23 cellular contexts compared by ENCODE assay signal in the genomic region with DNA sequence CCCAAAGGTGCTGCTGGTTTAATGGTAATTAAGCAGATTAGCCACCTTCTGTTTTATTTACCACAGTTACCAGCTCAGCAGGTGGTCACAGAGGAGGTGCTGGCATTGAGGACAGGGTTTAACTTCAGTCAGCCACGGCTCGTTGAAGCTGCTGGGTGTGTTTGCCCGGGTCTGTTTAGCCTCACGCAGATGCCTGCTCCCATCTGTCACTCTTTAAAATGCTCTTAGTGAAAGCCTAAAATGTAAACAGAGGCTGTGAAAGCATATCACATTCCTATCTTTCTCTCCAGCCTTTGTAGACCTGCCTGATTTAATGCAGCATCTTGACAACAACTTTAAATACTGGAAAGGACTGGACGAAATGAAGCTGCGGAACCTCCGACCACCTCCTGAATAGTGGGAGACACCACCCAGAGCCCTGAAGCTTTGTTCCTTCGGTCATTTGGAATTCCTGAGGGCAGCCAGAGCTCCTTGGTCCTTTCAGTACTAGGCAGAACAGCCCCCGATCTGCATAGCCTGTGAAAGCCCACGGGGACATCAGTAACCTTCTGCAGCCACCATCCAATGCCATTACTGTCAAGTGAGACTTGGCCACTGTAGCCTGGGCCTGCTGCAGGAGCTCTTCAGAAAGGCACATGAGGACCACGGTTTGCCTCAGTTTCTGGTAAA.
DNase-seq lines count a peak whose midpoint lies in the region; ATAC-seq and TF ChIP-seq lines count a peak whose summit lies in the region.
"Had no signal": no experiment of that assay in that cellular context is flagged by ENCODE, and none has a peak within 500 bp of the region (broad histone marks: within the 10 kb centered on the region; RNA-seq: fewer than 3 reads in every experiment).

No MANE protein-coding gene starts in this region.

- H3K9me3 ChIP-seq in cardiac muscle cell (ENCODE audit: low read depth), result no peaks in the 10 kb centered on the region
- H3K9me3 ChIP-seq in right cardiac atrium (ENCODE audit: control insufficient read depth, low read length), result no peaks in the 10 kb centered on the region
- no peaks in the 10 kb centered on the region for H3K9me3 ChIP-seq in endodermal cell (ENCODE audit: control insufficient read depth, low read length)
- H3K9me3 ChIP-seq in PC-9 (ENCODE audit: insufficient read depth, low read depth), result no peaks in the 10 kb centered on the region
- H3K9me3 ChIP-seq: A549, upper lobe of left lung had no signal

- H3F3A ChIP-seq in PC-9 (ENCODE audit: insufficient read depth, low read depth), result peaks cover 19% of the 10 kb centered on the region

- H3K4me3 Mint-ChIP-seq in endodermal cell, result no peak overlapping the region
- H3K4me3 Mint-ChIP-seq: activated naive CD8-positive, alpha-beta T cell; activated T-cell treated with anti-CD3 and anti-CD28 coated beads, Interleukin-2, amount 50 U/mL, for 4 hours; CD4-positive, alpha-beta T cell; HFFc6; stimulated activated naive B cell treated with anti-CD40 and anti-IgM and Interleukin-4, amounts not matched to agents 10 μg/mL and 1 μg/mL and 100 μg/mL, for 72 hours had no signal

- CTCF ChIA-PET in PC-9 (lab: Charles Lee), result no interaction called here

- H3K27ac ChIP-seq in cardiac muscle cell (peak overlapping the region; percentile 40), right cardiac atrium (ENCODE audit: low read length) (no peak overlapping the region), endodermal cell (ENCODE audit: low read depth, low read length) (peak overlapping the region; percentile 30), PC-9 (no peak overlapping the region)
- H3K27ac ChIP-seq: A549, parathyroid adenoma, upper lobe of left lung had no signal

- POLR2A ChIA-PET in PC-9 (lab: Charles Lee; ENCODE audit: unreplicated experiment), result no interaction called here

- H3K36me3 ChIP-seq in cardiac muscle cell (no peaks in the 10 kb centered on the region), endodermal cell (ENCODE audit: control insufficient read depth, insufficient read depth, low read length) (no peaks in the 10 kb centered on the region), PC-9 (ENCODE audit: low read depth) (peaks cover 11% of the 10 kb centered on the region; the same call in 1 of the 2 replicates)

- TF ChIP-seq CTCF in cardiac muscle cell (IDR thresholded peaks at IDR 0.05; ENCODE audit: low read depth, low read length) (no peak), endodermal cell (conservative IDR thresholded peaks at IDR 0.05) (no peak), PC-9 (conservative IDR thresholded peaks at IDR 0.05) (no peak)

- H3K4me1 ChIP-seq in cardiac muscle cell (ENCODE audit: low read depth) (peaks cover 8% of the 10 kb centered on the region), right cardiac atrium (ENCODE audit: control insufficient read depth, insufficient read depth, low read length) (peaks cover 1% of the 10 kb centered on the region), endodermal cell (ENCODE audit: control insufficient read depth, insufficient read depth, low read length) (peaks cover 15% of the 10 kb centered on the region), PC-9 (replicated peaks; ENCODE audit: insufficient read depth) (peaks cover 14% of the 10 kb centered on the region)
- H3K4me1 ChIP-seq: parathyroid adenoma, upper lobe of left lung had no signal

- H3K27me3 Mint-ChIP-seq in endodermal cell (ENCODE audit: insufficient read depth), result peaks cover 68% of the 10 kb centered on the region
- H3K27me3 Mint-ChIP-seq: activated naive CD8-positive, alpha-beta T cell; CD4-positive, alpha-beta T cell; IgD-negative memory B cell; stimulated activated naive B cell treated with anti-CD40 and anti-IgM and Interleukin-4, amounts not matched to agents 10 μg/mL and 1 μg/mL and 100 μg/mL, for 72 hours had no signal

- WGBS in right cardiac atrium, result 72% methylated on average over 11 of the region's 11 CpGs
- WGBS in endodermal cell (ENCODE audit: insufficient coverage in 1 of 2, insufficient read length in 1 of 2), 2 experiments, result 61 to 63% methylated on average over 8 to 11 of the region's 11 CpGs

- H3K4me1 Mint-ChIP-seq in endodermal cell, result peaks cover 27% of the 10 kb centered on the region

- H3K4me2 ChIP-seq in PC-9, result no peak overlapping the region
- H3K4me2 ChIP-seq: A549 had no signal

- H3K27me3 ChIP-seq in cardiac muscle cell (no peaks in the 10 kb centered on the region), right cardiac atrium (ENCODE audit: control insufficient read depth, insufficient read depth) (no peaks in the 10 kb centered on the region), endodermal cell (ENCODE audit: control insufficient read depth, insufficient read depth, low read length, poor library complexity, severe bottlenecking) (peaks cover 49% of the 10 kb centered on the region), PC-9 (ENCODE audit: insufficient read depth, low read depth) (no peaks in the 10 kb centered on the region)
- H3K27me3 ChIP-seq: upper lobe of left lung had no signal

- no peak overlapping the region for H2AFZ ChIP-seq in PC-9
- H2AFZ ChIP-seq: parathyroid adenoma had no signal

- H3K27ac Mint-ChIP-seq in endodermal cell, result peak overlapping the region; percentile 75
- H3K27ac Mint-ChIP-seq: activated naive CD8-positive, alpha-beta T cell; CD4-positive, alpha-beta T cell; HFFc6; IgD-negative memory B cell; stimulated activated naive B cell treated with anti-CD40 and anti-IgM and Interleukin-4, amounts not matched to agents 10 μg/mL and 1 μg/mL and 100 μg/mL, for 72 hours had no signal

- no peak for ATAC-seq in right cardiac atrium
- no peak for ATAC-seq in GM19395 (IDR thresholded peaks at IDR 0.05; ENCODE audit: unreplicated experiment)
- ATAC-seq in HG03565 (IDR thresholded peaks at IDR 0.05; ENCODE audit: unreplicated experiment), result no peak
- ATAC-seq: A549; activated T-cell treated with anti-CD3 and anti-CD28 coated beads, Interleukin-2, amount 50 U/mL, for 4 hours; left colon; stimulated activated naive B cell treated with anti-CD40 and anti-IgM and Interleukin-4, amounts not matched to agents 10 μg/mL and 1 μg/mL and 100 μg/mL, for 72 hours had no signal

- H3K9me3 Mint-ChIP-seq in endodermal cell, result no peaks in the 10 kb centered on the region
- H3K9me3 Mint-ChIP-seq: activated T-cell treated with anti-CD3 and anti-CD28 coated beads, Interleukin-2, amount 50 U/mL, for 4 hours; CD4-positive, alpha-beta T cell had no signal

- no peaks in the 10 kb centered on the region for H4K20me1 ChIP-seq in PC-9 (ENCODE audit: insufficient read depth)

- H3K9me2 ChIP-seq in PC-9 (ENCODE audit: insufficient read depth), result no peaks in the 10 kb centered on the region

- no peak overlapping the region for H3K9ac ChIP-seq in endodermal cell (ENCODE audit: extremely low read depth, low read length, poor library complexity, severe bottlenecking)
- H3K9ac ChIP-seq: parathyroid adenoma had no signal

- no peaks in the 10 kb centered on the region for H3K79me2 ChIP-seq in PC-9 (ENCODE audit: low read depth)
- H3K79me2 ChIP-seq: parathyroid adenoma had no signal

- no TSS peak for BruUV-seq in PC-9 (replicated peaks; lab: Mats Ljungman, UMichigan)

- peaks cover 21% of the 10 kb centered on the region for H3K36me3 Mint-ChIP-seq in endodermal cell (ENCODE audit: low read depth)

- DNase-seq in cardiac muscle cell (ENCODE audit: low read depth in 1 of 2, low spot score in 1 of 2), result peak in 1 of 2 donors; percentile 42
- DNase-seq in right cardiac atrium, result no peak
- DNase-seq in NCI-H345 (lab: John Stamatoyannopoulos, UW), result peak; percentile 87
- DNase-seq in endodermal cell, result peak; percentile 85
- DNase-seq in cardiac septum (ENCODE audit: low spot score), result no peak
- DNase-seq in PC-9, result no peak
- DNase-seq: activated CD4-positive, alpha-beta T cell treated with anti-CD3 and anti-CD28 coated beads, Interleukin-2, amount 50 U/mL, for 4 hours; activated T-cell treated with anti-CD3 and anti-CD28 coated beads, Interleukin-2, amount 50 U/mL, for 4 hours; CD4-positive, alpha-beta T cell; GF-D8; HFFc6; left colon; NCI-H1048; SHP77; small intestine; stimulated activated naive B cell treated with anti-CD40 and anti-IgM and Interleukin-4, amounts not matched to agents 10 μg/mL and 1 μg/mL and 100 μg/mL, for 72 hours; upper lobe of left lung had no signal

- H3K4me3 ChIP-seq in cardiac muscle cell, result no peak overlapping the region
- no peak overlapping the region for H3K4me3 ChIP-seq in right cardiac atrium (ENCODE audit: low read length)
- no peak overlapping the region for H3K4me3 ChIP-seq in endodermal cell (ENCODE audit: low read length)
- no peak overlapping the region for H3K4me3 ChIP-seq in PC-9
- H3K4me3 ChIP-seq: A549, upper lobe of left lung had no signal

- intact Hi-C loops in right cardiac atrium (cut with DNase I) (no loop called here), cardiac septum (cut with DNase I) (no loop called here), PC-9 (cut with micrococcal nuclease; ENCODE audit: unreplicated experiment) (no loop called here)

Comparison
In these comparisons a context has a peak if more than half of its experiments do, and no peak if none do; other contexts are left out.
1. H3K27ac ChIP-seq: peak in cardiac muscle cell (single experiment) and endodermal cell (single experiment); none in right cardiac atrium (single experiment) and PC-9 (single experiment).
2. DNase-seq: peak in NCI-H345 (single experiment) and endodermal cell (single experiment); none in right cardiac atrium (0 of 3), cardiac septum (single experiment) and PC-9 (0 of 2).